In the genomic region with DNA sequence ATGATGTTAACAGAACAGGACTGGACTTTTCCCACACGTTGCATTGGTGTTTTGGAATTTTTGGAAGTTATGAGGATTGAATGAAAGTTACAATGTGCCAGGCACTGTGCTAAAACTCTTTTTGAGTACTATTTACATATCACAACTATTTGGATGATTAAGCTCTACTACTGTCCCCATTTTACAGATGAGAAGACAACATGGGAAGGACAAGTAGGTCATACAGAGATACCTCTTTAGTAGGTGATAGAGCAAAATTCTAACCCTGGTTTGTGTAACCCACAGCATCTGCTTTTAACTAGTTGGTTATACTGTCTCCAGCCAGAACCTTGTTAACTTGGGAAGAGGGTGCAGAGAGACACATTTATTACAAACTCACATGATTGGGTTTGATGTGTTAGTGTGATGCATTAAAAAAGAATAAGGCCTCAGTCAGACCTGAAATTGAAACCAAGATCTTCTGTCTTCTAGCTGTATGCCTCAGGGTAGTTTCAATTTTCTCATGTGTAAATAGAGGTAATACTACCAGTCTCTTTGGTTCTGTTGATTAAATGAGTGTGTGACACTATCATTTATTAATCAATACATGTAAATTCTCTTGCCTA, we compare ENCODE assay signal across 9 cellular contexts. TPM values are rescaled to one million over a fixed set of nuclear protein-coding genes. Genes with fewer than 3 reads are reported as not detected.
A peak's percentile ranks its signal among the peaks of the same experiment; 100 is the strongest.
DNase-seq lines count a peak whose midpoint lies in the region; ATAC-seq, FAIRE-seq and TF ChIP-seq lines count a peak whose summit lies in the region.
"Had no signal": no experiment of that assay in that cellular context is flagged by ENCODE, and none has a peak within 500 bp of the region (broad histone marks: within the 10 kb centered on the region; RNA-seq: fewer than 3 reads in every experiment).

No MANE protein-coding gene starts in this region.

- H2AFZ ChIP-seq in K562 (ENCODE audit: low read depth, low read length), result no peak overlapping the region

- BruUV-seq in K562 (replicated peaks; lab: Mats Ljungman, UMichigan), result TSS peak; percentile 46

- peak overlapping the region; percentile 78 for H3K4me2 ChIP-seq in K562 (ENCODE audit: insufficient read depth, low read length)

- H3K4me3 Mint-ChIP-seq in activated naive CD4-positive, alpha-beta T cell treated with anti-CD3 and anti-CD28 coated beads, Interleukin-2, amount 10 ng/mL, durations not matched to agents 7 days and 5 days, result peak overlapping the region; percentile 78
- no peak overlapping the region for H3K4me3 Mint-ChIP-seq in progenitor cell of endocrine pancreas (ENCODE audit: low read depth)

- peak overlapping the region; percentile 48 for H3K27ac ChIP-seq in K562 (ENCODE audit: extremely low read depth, low read depth, low read length)

- no peak for TF ChIP-seq RAD21 in K562 (CRISPR knock-in tag; conservative IDR thresholded peaks at IDR 0.05 in 1 of 2, IDR thresholded peaks at IDR 0.05 in 1 of 2)

- H4K20me1 ChIP-seq in K562 (replicated peaks; ENCODE audit: control insufficient read depth, insufficient read depth, low read length), result no peaks in the 10 kb centered on the region

- 10% methylated on average over 1 of the region's 1 CpG for WGBS in K562 (ENCODE audit: insufficient coverage, low coverage, missing lambda C conversion rate)

- no peaks in the 10 kb centered on the region for H3K9me3 ChIP-seq in K562 (replicated peaks; ENCODE audit: control insufficient read depth, insufficient read depth, low read depth, low read length)

- peaks cover 24% of the 10 kb centered on the region for H3K36me3 Mint-ChIP-seq in activated naive CD4-positive, alpha-beta T cell treated with anti-CD3 and anti-CD28 coated beads, Interleukin-2, amount 10 ng/mL, durations not matched to agents 7 days and 5 days
- peaks cover 11% of the 10 kb centered on the region for H3K36me3 Mint-ChIP-seq in progenitor cell of endocrine pancreas (ENCODE audit: insufficient read depth)

- H3K9me1 ChIP-seq in K562 (ENCODE audit: control insufficient read depth, insufficient read depth, low read length), result no peaks in the 10 kb centered on the region

- H3K27me3 Mint-ChIP-seq in activated naive CD4-positive, alpha-beta T cell treated with anti-CD3 and anti-CD28 coated beads, Interleukin-2, amount 10 ng/mL, durations not matched to agents 7 days and 5 days, result peaks cover 6% of the 10 kb centered on the region
- no peaks in the 10 kb centered on the region for H3K27me3 Mint-ChIP-seq in progenitor cell of endocrine pancreas

- intact Hi-C loops in K562 (cut with micrococcal nuclease), result no loop called here

- peaks cover 9% of the 10 kb centered on the region for H3K4me1 Mint-ChIP-seq in activated naive CD4-positive, alpha-beta T cell treated with anti-CD3 and anti-CD28 coated beads, Interleukin-2, amount 10 ng/mL, durations not matched to agents 7 days and 5 days
- peaks cover 11% of the 10 kb centered on the region for H3K4me1 Mint-ChIP-seq in progenitor cell of endocrine pancreas (ENCODE audit: low read depth)

- H3K4me3 ChIP-seq in K562, result peak overlapping the region; percentile 46

- H3K9me3 Mint-ChIP-seq in activated naive CD4-positive, alpha-beta T cell treated with anti-CD3 and anti-CD28 coated beads, Interleukin-2, amount 10 ng/mL, durations not matched to agents 7 days and 5 days, result no peaks in the 10 kb centered on the region
- H3K9me3 Mint-ChIP-seq in progenitor cell of endocrine pancreas (ENCODE audit: low read depth), result no peaks in the 10 kb centered on the region

- TF ChIP-seq EP300 in K562 (IDR thresholded peaks at IDR 0.05; ENCODE audit: low read length), result no peak

- peaks cover 0 to 14% of the 10 kb centered on the region in 2 experiments; a peak in 3 of 5 replicates for H3K4me1 ChIP-seq in K562 (replicated peaks in 1 of 2; ENCODE audit: control insufficient read depth in 2 of 2, insufficient read depth in 2 of 2, low read length in 2 of 2)

- CTCF ChIA-PET in activated naive CD4-positive, alpha-beta T cell treated with anti-CD3 and anti-CD28 coated beads, Interleukin-2, amount 10 ng/mL, durations not matched to agents 7 days and 5 days (lab: Charles Lee), result interaction anchor here (1.1 to 2.9 kb wide), 4 partner anchors 29 to 39 kb away, joined by 3 to 15 read pairs (median 11); no protein-coding TSS in a partner anchor
- CTCF ChIA-PET in K562 (lab: Yijun Ruan, JAX; ENCODE audit: low intra/inter-chr PET ratio), result no interaction called here

- H3K27me3 ChIP-seq in K562 (ENCODE audit: control insufficient read depth in 2 of 2, insufficient read depth in 2 of 2, low read length in 2 of 2), result no peaks in the 10 kb centered on the region

- ATAC-seq in HG03066 (IDR thresholded peaks at IDR 0.05; ENCODE audit: low read depth, unreplicated experiment) (peak; percentile 33), K562 (no peak)

- DNase-seq in activated naive CD4-positive, alpha-beta T cell treated with anti-CD3 and anti-CD28 coated beads, Interleukin-2, amount 10 ng/mL, durations not matched to agents 7 days and 5 days, result no peak
- DNase-seq in activated naive CD4-positive, alpha-beta T cell (lab: John Stamatoyannopoulos, UW), result no peak
- no peak for DNase-seq in K562 (ENCODE audit: extremely low read depth in 1 of 4, low spot score in 3 of 4)
- no peak for DNase-seq in progenitor cell of endocrine pancreas (ENCODE audit: low spot score, unreplicated experiment)
- no peak for DNase-seq in midbrain (lab: John Stamatoyannopoulos, UW)
- no peak for DNase-seq in NCI-H1092 (lab: John Stamatoyannopoulos, UW)
- DNase-seq in NCI-H82 (lab: John Stamatoyannopoulos, UW), result no peak

- H3K79me2 ChIP-seq in K562 (ENCODE audit: control insufficient read depth, insufficient read depth, low read length), result peaks cover 36% of the 10 kb centered on the region

- peak overlapping the region in 1 of 2 experiments; percentile 99; a peak in 2 of 4 replicates for H3K9ac ChIP-seq in K562 (ENCODE audit: insufficient read depth in 1 of 2, low read depth in 2 of 2, low read length in 2 of 2)

- peaks cover 54% of the 10 kb centered on the region for H3K36me3 ChIP-seq in K562 (ENCODE audit: control insufficient read depth, insufficient read depth, low read length)

- POLR2A ChIA-PET in K562 (lab: Yijun Ruan, JAX), result no interaction called here

- in situ Hi-C loops in K562 (cut with MboI), result no loop called here

- FAIRE-seq in K562 (lab: Jason Lieb, UNC), result peak; percentile 19
- FAIRE-seq: endometrium had no signal

- TF ChIP-seq CTCF in K562 (IDR thresholded peaks at IDR 0.05 in 2 of 3, conservative IDR thresholded peaks at IDR 0.05 in 1 of 3; ENCODE audit: insufficient read depth in 2 of 3, low read depth in 1 of 3, low read length in 3 of 3) (no peak), progenitor cell of endocrine pancreas (IDR thresholded peaks at IDR 0.05; ENCODE audit: unreplicated experiment) (no peak)

- peak overlapping the region; percentile 86 for H3K27ac Mint-ChIP-seq in activated naive CD4-positive, alpha-beta T cell treated with anti-CD3 and anti-CD28 coated beads, Interleukin-2, amount 10 ng/mL, durations not matched to agents 7 days and 5 days
- H3K27ac Mint-ChIP-seq in progenitor cell of endocrine pancreas, result peak overlapping the region; percentile 35

- no peak for TF ChIP-seq POLR2A in K562 (conservative IDR thresholded peaks at IDR 0.05)

TF ChIP-seq in K562, 482 proteins besides CTCF, POLR2A, EP300 and RAD21 (continues in another document):
- TF ChIP-seq ZBTB8A (IDR thresholded peaks at IDR 0.05; ENCODE audit: partially characterized antibody), result no peak
- peak; percentile 46 for TF ChIP-seq HMBOX1 (IDR thresholded peaks at IDR 0.05)
- TF ChIP-seq JUNB (CRISPR knock-in tag; conservative IDR thresholded peaks at IDR 0.05), result no peak
- TF ChIP-seq NCOA4 (IDR thresholded peaks at IDR 0.05; ENCODE audit: partially characterized antibody), result no peak
- TF ChIP-seq ESRRA (IDR thresholded peaks at IDR 0.05; ENCODE audit: borderline replicate concordance, low read depth), result peak; percentile 92
- TF ChIP-seq ZNF586 (CRISPR knock-in tag; conservative IDR thresholded peaks at IDR 0.05), result no peak
- TF ChIP-seq SREBF1 (IDR thresholded peaks at IDR 0.05; ENCODE audit: borderline replicate concordance, low read depth, low read length), result no peak

RNA-seq across cellular contexts. Expression of gene NDUFB4, which starts 1.4 kb away (rescaled TPM):
- total RNA-seq in K562 (2011; cell fraction: chromatin; rRNA removed; ENCODE audit: low replicate concordance), result 19.3 and 23.3 TPM in 2 replicates
- 30.1 and 30.4 TPM in 2 replicates for total RNA-seq in K562 (2011; cell fraction: nucleolus; rRNA removed)
- total RNA-seq in K562 (2011; cell fraction: nucleoplasm; rRNA removed), result 35.7 and 56.3 TPM in 2 replicates
- 140 and 146 TPM in 2 replicates for total RNA-seq in K562 (2014; rRNA removed)
- total RNA-seq in K562 (2014; rRNA removed; fragmentation: Illumina TruSeq; extraction: Trizol), result 132 and 195 TPM in 2 replicates
- total RNA-seq in K562 (2015; rRNA removed; fragmentation: Illumina TruSeq; extraction: Trizol), result 312 and 351 TPM in 2 replicates
- 125 and 129 TPM in 2 replicates for total RNA-seq in K562 (2021)
- polyA plus RNA-seq in K562 (2011; rRNA removed), result 124 and 135 TPM in 2 replicates
- 263 and 300 TPM in 2 replicates for polyA plus RNA-seq in K562 (2011; cell fraction: cytosol; rRNA removed)
- 86.7 and 94.9 TPM in 2 replicates for polyA plus RNA-seq in K562 (2011; cell fraction: nucleus; rRNA removed)
- 185 and 189 TPM in 2 replicates for polyA plus RNA-seq in K562 (2012)
- 210 and 237 TPM in 2 replicates for polyA plus RNA-seq in K562 (2014; fragmentation: Illumina TruSeq; extraction: Trizol)
- 100 to 1,000 TPM; 560 to 670 TPM for polyA plus RNA-seq in K562 (2014; fragmentation: Nextera tagmentation; extraction: Ambion mirVana)
- 227 and 285 TPM in 2 replicates for polyA plus RNA-seq in K562 (2014; rRNA removed)
- 69.5 and 81.5 TPM in 2 replicates for polyA minus RNA-seq in K562 (2011; rRNA and poly(A)+ RNA removed)
- 78.5 and 124 TPM in 2 replicates for polyA minus RNA-seq in K562 (2011; cell fraction: cytosol; rRNA and poly(A)+ RNA removed)
- 28.1 and 49.5 TPM in 2 replicates for polyA minus RNA-seq in K562 (2011; cell fraction: nucleus; rRNA and poly(A)+ RNA removed)
- total RNA-seq in progenitor cell of endocrine pancreas, result 162 and 165 TPM in 2 replicates
